1 cellular context compared by ENCODE assay signal in genomic region chr1:228162286-228163003, GRCh38.
A peak's percentile ranks its signal among the peaks of the same experiment; 100 is the strongest.
TF ChIP-seq lines count a peak whose summit lies in the region.

No MANE protein-coding gene starts in this region.

TF ChIP-seq in HEK293, 187 proteins besides CTCF, POLR2A, EP300 and RAD21 (continued from another document):
- TF ChIP-seq, protein P1, sequence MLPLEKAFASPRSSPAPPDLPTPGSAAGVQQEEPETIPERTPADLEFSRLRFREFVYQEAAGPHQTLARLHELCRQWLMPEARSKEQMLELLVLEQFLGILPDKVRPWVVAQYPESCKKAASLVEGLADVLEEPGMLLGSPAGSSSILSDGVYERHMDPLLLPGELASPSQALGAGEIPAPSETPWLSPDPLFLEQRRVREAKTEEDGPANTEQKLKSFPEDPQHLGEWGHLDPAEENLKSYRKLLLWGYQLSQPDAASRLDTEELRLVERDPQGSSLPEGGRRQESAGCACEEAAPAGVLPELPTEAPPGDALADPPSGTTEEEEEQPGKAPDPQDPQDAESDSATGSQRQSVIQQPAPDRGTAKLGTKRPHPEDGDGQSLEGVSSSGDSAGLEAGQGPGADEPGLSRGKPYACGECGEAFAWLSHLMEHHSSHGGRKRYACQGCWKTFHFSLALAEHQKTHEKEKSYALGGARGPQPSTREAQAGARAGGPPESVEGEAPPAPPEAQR (tag by site-specific recombination; IDR thresholded peaks at IDR 0.05) = no peak
- TF ChIP-seq ZBTB48 (tag by site-specific recombination; IDR thresholded peaks at IDR 0.05) (peak; percentile 48), ZBTB21 (tag by site-specific recombination; IDR thresholded peaks at IDR 0.05) (no peak), ZNF155 (tag by site-specific recombination; IDR thresholded peaks at IDR 0.05) (no peak), ZFP69B (tag by site-specific recombination; IDR thresholded peaks at IDR 0.05) (0 out of 2 replicates have a peak, but pooled peaks have one; percentile 18)
